ENCODE assay signal across 8 cellular contexts in the genomic region with DNA sequence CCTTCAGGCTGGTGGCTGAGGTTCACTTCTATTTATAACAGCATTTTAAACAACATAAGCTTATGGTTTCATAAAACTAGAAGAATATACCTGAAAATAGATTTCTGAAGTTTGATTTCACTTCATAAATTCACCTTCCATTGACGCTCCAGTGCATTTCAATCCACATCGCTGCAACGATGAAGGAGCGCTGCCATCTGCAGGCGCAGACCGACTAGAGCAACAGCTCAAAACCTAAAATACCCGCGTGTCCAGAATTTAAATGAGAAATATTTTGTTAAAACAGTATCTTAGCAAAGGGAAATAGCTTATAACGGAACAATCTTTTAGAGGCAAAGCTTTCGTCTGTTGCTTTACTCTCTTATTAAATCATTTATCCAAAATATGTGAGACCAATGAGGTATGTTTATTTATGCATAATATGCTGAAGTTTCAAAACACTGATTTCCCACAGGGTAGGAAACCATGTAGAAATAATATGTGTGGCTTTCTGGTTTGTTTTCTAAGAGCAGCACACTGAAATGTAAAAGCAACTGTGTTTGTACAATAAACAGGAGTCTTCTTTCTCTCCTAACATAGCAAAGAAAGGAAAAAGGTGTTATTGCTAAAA.
A peak's percentile ranks its signal among the peaks of the same experiment; 100 is the strongest.
DNase-seq lines count a peak whose midpoint lies in the region; ATAC-seq, FAIRE-seq and TF ChIP-seq lines count a peak whose summit lies in the region.

No MANE protein-coding gene starts in this region.

- H3K27me3 ChIP-seq in kidney epithelial cell (ENCODE audit: control insufficient read depth, insufficient read depth, low read length): no peaks in the 10 kb centered on the region

- H3K4me1 ChIP-seq in A549: peaks cover 5% of the 10 kb centered on the region; the same call in 2 of the 3 replicates

- 0 out of 3 replicates have a peak overlapping the region, but pooled peaks have one; percentile 37 for H3K4me2 ChIP-seq in A549

- FAIRE-seq in A549 (lab: Jason Lieb, UNC) (no peak), H54 (lab: Jason Lieb, UNC) (no peak)

- H3K4me3 ChIP-seq in A549 (no peak overlapping the region), kidney epithelial cell (ENCODE audit: low read depth, low read length) (no peak overlapping the region)

- H3K9me3 ChIP-seq in A549: no peaks in the 10 kb centered on the region

- peak; percentile 85 to 88 for TF ChIP-seq RAD21 in A549 (conservative IDR thresholded peaks at IDR 0.05 in 1 of 2, IDR thresholded peaks at IDR 0.05 in 1 of 2)

- CTCF ChIA-PET in A549 (lab: Yijun Ruan, JAX): interaction anchor here (0.6 to 2.0 kb wide), 11 partner anchors 9 to 1518 kb away, joined by 3 to 12 read pairs (median 4); no protein-coding TSS in a partner anchor

- DNase-seq in A549 (ENCODE audit: low read depth in 1 of 2, low spot score in 1 of 2): peak in 1 of 2 experiments; percentile 58
- DNase-seq in HT1080 (ENCODE audit: low read depth): peak; percentile 17
- DNase-seq in amniotic epithelial cell (ENCODE audit: low read depth): peak; percentile 18
- DNase-seq in kidney epithelial cell (ENCODE audit: low read depth): peak; percentile 1
- DNase-seq in posterior vena cava (ENCODE audit: low spot score): no peak
- no peak for DNase-seq in effector CD4-positive, alpha-beta T cell
- DNase-seq in H54 (ENCODE audit: insufficient read length, low spot score): no peak

- no peak for TF ChIP-seq EP300 in A549 (IDR thresholded peaks at IDR 0.05)

- H3K36me3 ChIP-seq in kidney epithelial cell (ENCODE audit: control insufficient read depth, insufficient read depth, low read length): no peaks in the 10 kb centered on the region

- POLR2A ChIA-PET in A549 (lab: Yijun Ruan, JAX): no interaction called here

- 16% methylated on average over 10 of the region's 10 CpGs for WGBS in A549 (ENCODE audit: missing lambda C conversion rate)

- TF ChIP-seq CTCF in A549 (IDR thresholded peaks at IDR 0.05) (peak; percentile 62), kidney epithelial cell (IDR thresholded peaks at IDR 0.05; ENCODE audit: insufficient read depth, low read length, poor library complexity, severe bottlenecking) (peak; percentile 82)

- TF ChIP-seq POLR2A in A549 (IDR thresholded peaks at IDR 0.05; ENCODE audit: low read length): no peak
- no peak for TF ChIP-seq POLR2A in H54 (IDR thresholded peaks at IDR 0.05; ENCODE audit: low read depth, low read length)

- ATAC-seq in A549: peak in 1 of 2 experiments; percentile 66; a peak in 2 of 6 replicates
- ATAC-seq in HG03520 (IDR thresholded peaks at IDR 0.05; ENCODE audit: unreplicated experiment): no peak

- intact Hi-C loops in posterior vena cava (cut with DNase I): loop anchor here in 1 of 2 donors (10.0 kb wide), 1 partner anchor 169 kb away; no protein-coding TSS in a partner anchor

- H3K27ac ChIP-seq in A549: peak overlapping the region in 1 of 2 experiments; percentile 16; a peak in 2 of 6 replicates

TF ChIP-seq in A549, 52 proteins besides CTCF, POLR2A, EP300 and RAD21:
- TF ChIP-seq GATA3 (IDR thresholded peaks at IDR 0.05; ENCODE audit: borderline replicate concordance) (no peak), SMC3 (IDR thresholded peaks at IDR 0.05) (peak; percentile 77)

Comparison
In these comparisons a context has a peak if more than half of its experiments do, and no peak if none do; other contexts are left out.
1. DNase-seq: peak in HT1080 (single experiment), amniotic epithelial cell (single experiment) and kidney epithelial cell (single experiment); none in posterior vena cava (single experiment), effector CD4-positive, alpha-beta T cell (single experiment) and H54 (single experiment).